In genomic region chr12:50765325-50765911, GRCh38 we compare ENCODE assay signal across 8 cellular contexts. TPM values are rescaled to one million over a fixed set of nuclear protein-coding genes. Genes with fewer than 3 reads are reported as not detected.
DNase-seq lines count a peak whose midpoint lies in the region; TF ChIP-seq lines count a peak whose summit lies in the region.

No MANE protein-coding gene starts in this region.

- CTCF ChIA-PET in AG04450 (lab: Charles Lee), result interaction anchor here (0.6 to 2.9 kb wide), 34 partner anchors 7 to 585 kb away, joined by 3 to 57 read pairs (median 5); partner anchors contain the start of gene DIP2B

- peaks cover 3% of the 10 kb centered on the region for H3K36me3 ChIP-seq in MG63

- no peak overlapping the region for H3K27ac ChIP-seq in AG04450 (ENCODE audit: low read depth, low read length)

- DNase-seq in AG04450 (ENCODE audit: low read depth, low spot score) (no peak), GM13977 (ENCODE audit: low spot score) (peak; percentile 80), MG63 (peak; percentile 26), T-helper 2 cell (peak in 4 of 5 experiments; percentile 7 to 85 (median 40)), cardiac fibroblast (ENCODE audit: low read depth in 2 of 2) (peak; percentile 61 to 73), islet precursor cell (peak; percentile 77), DMS153 treated with DMSO at 0.1 percent for 48 hours (lab: John Stamatoyannopoulos, UW; ENCODE audit: unreplicated experiment) (no peak)
- DNase-seq in stimulated activated CD4-positive, alpha-beta T cell treated with anti-CD3 and anti-CD28 coated beads, Interleukin-12 subunit alpha, Interleukin-12 subunit beta, amount 100 ng/mL, for 4 hours, result peak; percentile 17

- in situ Hi-C loops in GM13977 (cut with MboI; ENCODE audit: low pct_unique_long_range_greater_than_20kb, low sequenced_read_pairs, unreplicated experiment), result no loop called here

- H3K27me3 ChIP-seq in AG04450 (ENCODE audit: control insufficient read depth, insufficient read depth, low read length) (no peaks in the 10 kb centered on the region), MG63 (no peaks in the 10 kb centered on the region)

- POLR2A ChIA-PET in AG04450 (lab: Yijun Ruan, JAX), result interaction anchor here (0.5 to 2.5 kb wide), 6 partner anchors 13 to 318 kb away, joined by 3 to 8 read pairs (median 4); partner anchors contain the start of gene CSRNP2

- H3K4me3 ChIP-seq in AG04450 (ENCODE audit: low read depth, low read length), result peak overlapping the region; percentile 90
- H3K4me3 ChIP-seq in MG63, result peak overlapping the region; percentile 98
- H3K4me3 ChIP-seq in cardiac fibroblast (replicated peaks in 1 of 2; ENCODE audit: low read depth in 2 of 2, low read length in 2 of 2), result peak overlapping the region; percentile 86 to 95

- TF ChIP-seq CTCF in AG04450 (IDR thresholded peaks at IDR 0.05; ENCODE audit: low read depth, low read length), result peak; percentile 75
- peak; percentile 75 for TF ChIP-seq CTCF in GM13977 (IDR thresholded peaks at IDR 0.05; ENCODE audit: extremely low read depth, insufficient read depth, missing control alignments)
- peak; percentile 69 for TF ChIP-seq CTCF in cardiac fibroblast (IDR thresholded peaks at IDR 0.05; ENCODE audit: low read depth, low read length)

- peaks cover 3% of the 10 kb centered on the region; the same call in 1 of the 2 replicates for H3K9me3 ChIP-seq in AG04450 (ENCODE audit: control insufficient read depth, insufficient read depth, low read length)
- H3K9me3 ChIP-seq in MG63, result no peaks in the 10 kb centered on the region

RNA-seq across cellular contexts. Expression of gene ATF1, which starts 1.5 kb away (rescaled TPM):
- polyA plus RNA-seq in AG04450 (2011; rRNA removed), result 60.5 and 63.1 TPM in 2 replicates
- 72.8 and 75.4 TPM in 2 replicates for polyA minus RNA-seq in AG04450 (2011; rRNA and poly(A)+ RNA removed)
- total RNA-seq in MG63 (2014; rRNA removed; shearing (Covaris generic); ENCODE audit: low replicate concordance), result 41.3 and 69.7 TPM in 2 replicates

Comparison
In these comparisons a context has a peak if more than half of its experiments do, and no peak if none do; other contexts are left out.
1. DNase-seq: peak in GM13977 (single experiment), MG63 (single experiment), T-helper 2 cell (4 of 5), cardiac fibroblast (2 of 2), islet precursor cell (single experiment) and stimulated activated CD4-positive, alpha-beta T cell treated with anti-CD3 and anti-CD28 coated beads, Interleukin-12 subunit alpha, Interleukin-12 subunit beta, amount 100 ng/mL, for 4 hours (single experiment); none in AG04450 (single experiment) and DMS153 treated with DMSO at 0.1 percent for 48 hours (single experiment).
2. Peak in every context shown above with its lines, with median percentiles within 50 percentile points of each other: H3K4me3 ChIP-seq and CTCF ChIP-seq.